9 cellular contexts compared by ENCODE assay signal in the genomic region with DNA sequence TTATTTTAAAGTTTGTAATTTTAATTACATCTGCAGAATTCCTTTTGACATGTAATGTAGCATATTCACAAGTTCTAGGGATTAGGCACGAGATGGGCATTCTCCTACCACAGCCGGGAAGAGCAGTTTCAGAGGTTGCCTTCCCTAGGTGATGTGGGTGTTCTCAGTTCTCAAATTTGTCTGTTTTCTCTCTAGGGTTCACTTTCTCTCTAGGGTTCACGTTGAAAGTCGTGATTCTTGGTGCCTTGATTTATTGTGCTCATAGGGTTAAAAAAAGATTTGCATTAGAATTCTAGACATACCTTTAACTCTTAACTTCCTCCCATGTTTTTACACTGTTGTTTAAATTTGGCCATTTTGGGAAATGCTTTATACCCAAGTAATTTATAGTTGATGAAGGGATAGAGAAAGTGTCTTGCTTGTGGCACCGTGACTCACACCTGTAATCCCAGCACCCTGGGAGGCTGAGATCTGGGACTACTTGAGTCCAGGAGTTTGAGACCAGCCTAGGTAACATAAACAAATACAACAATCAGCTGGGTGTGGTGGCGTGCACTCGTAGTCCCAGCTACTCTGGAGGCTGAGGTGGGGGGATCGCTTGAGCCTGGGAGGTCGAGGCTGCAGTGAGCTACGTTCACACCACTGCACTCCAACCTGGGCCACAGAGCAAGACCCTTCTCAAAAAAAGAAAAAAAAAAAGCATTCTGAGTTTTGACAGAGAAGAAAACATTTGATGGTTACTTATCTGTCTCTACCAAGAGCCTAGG. TPM values are rescaled to one million over a fixed set of nuclear protein-coding genes. Genes with fewer than 3 reads are reported as not detected.
DNase-seq lines count a peak whose midpoint lies in the region; ATAC-seq and TF ChIP-seq lines count a peak whose summit lies in the region.
"Had no signal": no experiment of that assay in that cellular context is flagged by ENCODE, and none has a peak within 500 bp of the region (broad histone marks: within the 10 kb centered on the region; RNA-seq: fewer than 3 reads in every experiment).

No MANE protein-coding gene starts in this region.

- peak overlapping the region; percentile 56 to 98 (median 84) for H3K27ac Mint-ChIP-seq in CD4-positive, CD25-positive, alpha-beta regulatory T cell
- peak overlapping the region; percentile 76 for H3K27ac Mint-ChIP-seq in neural progenitor cell

- no peak overlapping the region for H3K9ac ChIP-seq in KMS-11
- peak overlapping the region; percentile 24 for H3K9ac ChIP-seq in mammary epithelial cell (ENCODE audit: insufficient read depth, low read length)
- H3K9ac ChIP-seq in neural progenitor cell: no peak overlapping the region

- CTCF ChIA-PET in mammary epithelial cell (lab: Charles Lee; ENCODE audit: low non-redundant PET): no interaction called here

- H3K27me3 Mint-ChIP-seq in CD4-positive, CD25-positive, alpha-beta regulatory T cell: peaks cover 4% of the 10 kb centered on the region
- no peaks in the 10 kb centered on the region for H3K27me3 Mint-ChIP-seq in neural progenitor cell (ENCODE audit: insufficient read depth, low read depth)
- H3K27me3 Mint-ChIP-seq: activated CD4-positive, alpha-beta T cell treated with anti-CD3 and anti-CD28 coated beads for 36 hours had no signal

- peaks cover 24 to 79% (median 64%) of the 10 kb centered on the region in 4 donors for H3K4me1 Mint-ChIP-seq in CD4-positive, CD25-positive, alpha-beta regulatory T cell
- H3K4me1 Mint-ChIP-seq in neural progenitor cell: peaks cover 38% of the 10 kb centered on the region

- BruUV-seq in mammary epithelial cell (replicated peaks; lab: Mats Ljungman, UMichigan): no TSS peak

- peaks cover 0 to 2% (median 0%) of the 10 kb centered on the region in 7 donors for H3K9me3 Mint-ChIP-seq in CD4-positive, CD25-positive, alpha-beta regulatory T cell
- no peaks in the 10 kb centered on the region for H3K9me3 Mint-ChIP-seq in neural progenitor cell

- dilution Hi-C loops in mammary epithelial cell (cut with HindIII; ENCODE audit: low sequenced_read_pairs): no loop called here

- H3K4me3 Mint-ChIP-seq in CD4-positive, CD25-positive, alpha-beta regulatory T cell: peak overlapping the region; percentile 94 to 100 (median 96)
- H3K4me3 Mint-ChIP-seq in neural progenitor cell: peak overlapping the region; percentile 65
- H3K4me3 Mint-ChIP-seq: activated CD4-positive, alpha-beta T cell treated with anti-CD3 and anti-CD28 coated beads for 36 hours had no signal

- H4K20me1 ChIP-seq in KMS-11 (ENCODE audit: insufficient read depth): peaks cover 4% of the 10 kb centered on the region
- H4K20me1 ChIP-seq in mammary epithelial cell (ENCODE audit: insufficient read depth, low read length): no peaks in the 10 kb centered on the region
- peaks cover 59% of the 10 kb centered on the region for H4K20me1 ChIP-seq in neural progenitor cell (ENCODE audit: low read depth)

- intact Hi-C loops in mammary epithelial cell (cut with micrococcal nuclease): no loop called here

- H3K4me3 ChIP-seq in CD4-positive, CD25-positive, alpha-beta regulatory T cell (ENCODE audit: low read depth, low read length): peak overlapping the region; percentile 90
- H3K4me3 ChIP-seq in KMS-11 (IDR thresholded peaks at IDR 0.05; ENCODE audit: insufficient read depth, low read depth, low read length): no peak overlapping the region
- H3K4me3 ChIP-seq in mammary epithelial cell (replicated peaks in 1 of 3; ENCODE audit: insufficient read depth in 1 of 3, low read depth in 2 of 3, low read length in 3 of 3): no peak overlapping the region
- H3K4me3 ChIP-seq in neural progenitor cell: no peak overlapping the region

- peaks cover 19% of the 10 kb centered on the region for H3K36me3 Mint-ChIP-seq in CD4-positive, CD25-positive, alpha-beta regulatory T cell
- H3K36me3 Mint-ChIP-seq in neural progenitor cell: peaks cover 11% of the 10 kb centered on the region

- DNase-seq in CD4-positive, CD25-positive, alpha-beta regulatory T cell: no peak
- DNase-seq in mammary epithelial cell: no peak
- DNase-seq in neural progenitor cell (ENCODE audit: low spot score): no peak
- no peak for DNase-seq in NCI-H187 treated with DMSO at 0.1 percent for 48 hours (lab: John Stamatoyannopoulos, UW)
- no peak for DNase-seq in cerebellar cortex (ENCODE audit: low spot score)
- DNase-seq: activated CD4-positive, alpha-beta T cell treated with anti-CD3 and anti-CD28 coated beads for 36 hours had no signal

- peaks cover 83% of the 10 kb centered on the region for H3K79me2 ChIP-seq in KMS-11 (ENCODE audit: insufficient read depth, low read depth)
- H3K79me2 ChIP-seq in mammary epithelial cell (ENCODE audit: insufficient read depth, low read length): peaks cover 91% of the 10 kb centered on the region
- peaks cover 82% of the 10 kb centered on the region for H3K79me2 ChIP-seq in neural progenitor cell (ENCODE audit: low read depth)

- peaks cover 25% of the 10 kb centered on the region for H3K36me3 ChIP-seq in CD4-positive, CD25-positive, alpha-beta regulatory T cell (ENCODE audit: control insufficient read depth, insufficient read depth, low read length)
- H3K36me3 ChIP-seq in KMS-11 (ENCODE audit: insufficient read depth) (no peaks in the 10 kb centered on the region; the same call in 1 of the 2 replicates), mammary epithelial cell (ENCODE audit: insufficient read depth, low read length) (peaks cover 3% of the 10 kb centered on the region), neural progenitor cell (no peaks in the 10 kb centered on the region)

- H3K4me2 ChIP-seq in KMS-11 (peak overlapping the region; percentile 6; the same call in 1 of the 2 replicates), mammary epithelial cell (ENCODE audit: insufficient read depth, low read depth, low read length) (peak overlapping the region; percentile 88), neural progenitor cell (peak overlapping the region; percentile 15)

- peak overlapping the region; percentile 69 for H3K27ac ChIP-seq in CD4-positive, CD25-positive, alpha-beta regulatory T cell (ENCODE audit: insufficient read depth, low read length, poor library complexity, severe bottlenecking)
- H3K27ac ChIP-seq in KMS-11 (no peak overlapping the region), mammary epithelial cell (ENCODE audit: insufficient read depth, low read depth, low read length) (peak overlapping the region; percentile 87), neural progenitor cell (no peak overlapping the region)

- TF ChIP-seq CTCF in KMS-11 (conservative IDR thresholded peaks at IDR 0.05; ENCODE audit: low read depth, low read length) (no peak), mammary epithelial cell (conservative IDR thresholded peaks at IDR 0.05 in 1 of 2, IDR thresholded peaks at IDR 0.05 in 1 of 2; ENCODE audit: extremely low read depth in 1 of 2, insufficient read depth in 1 of 2, low read depth in 1 of 2, low read length in 2 of 2) (no peak), neural progenitor cell (IDR thresholded peaks at IDR 0.05) (no peak)

- no peaks in the 10 kb centered on the region for H3K27me3 ChIP-seq in CD4-positive, CD25-positive, alpha-beta regulatory T cell (ENCODE audit: control insufficient read depth, insufficient read depth, low read length)
- H3K27me3 ChIP-seq in KMS-11 (ENCODE audit: insufficient read depth, low read depth) (no peaks in the 10 kb centered on the region), mammary epithelial cell (ENCODE audit: insufficient read depth, low read length) (no peaks in the 10 kb centered on the region), neural progenitor cell (no peaks in the 10 kb centered on the region)

- ATAC-seq in CD4-positive, CD25-positive, alpha-beta regulatory T cell (ENCODE audit: low read depth in 2 of 2): no peak
- ATAC-seq in HG02588 (IDR thresholded peaks at IDR 0.05; ENCODE audit: unreplicated experiment) (no peak), HG03159 (IDR thresholded peaks at IDR 0.05; ENCODE audit: unreplicated experiment) (no peak)
- ATAC-seq: activated CD4-positive, alpha-beta T cell treated with anti-CD3 and anti-CD28 coated beads for 36 hours had no signal

- H3K4me1 ChIP-seq in CD4-positive, CD25-positive, alpha-beta regulatory T cell (ENCODE audit: control insufficient read depth, insufficient read depth, low read length, poor library complexity, severe bottlenecking): peaks cover 57% of the 10 kb centered on the region
- H3K4me1 ChIP-seq in KMS-11 (ENCODE audit: low read depth, poor library complexity, severe bottlenecking) (peaks cover 34% of the 10 kb centered on the region), mammary epithelial cell (ENCODE audit: insufficient read depth, low read length) (peaks cover 53% of the 10 kb centered on the region), neural progenitor cell (peaks cover 23% of the 10 kb centered on the region)

- H2AFZ ChIP-seq in KMS-11 (ENCODE audit: low read depth): no peak overlapping the region
- H2AFZ ChIP-seq in mammary epithelial cell (ENCODE audit: low read depth, low read length): no peak overlapping the region
- no peak overlapping the region for H2AFZ ChIP-seq in neural progenitor cell (replicated peaks)

- 72% methylated on average over 10 of the region's 10 CpGs for WGBS in mammary epithelial cell (ENCODE audit: low coverage, missing lambda C conversion rate)

- in situ Hi-C loops in mammary epithelial cell (cut with MboI; ENCODE audit: low sequenced_read_pairs in 2 of 2): no loop called here

- H3F3A ChIP-seq in neural progenitor cell (ENCODE audit: low read depth): peaks cover 5% of the 10 kb centered on the region

- no peaks in the 10 kb centered on the region for H3K9me3 ChIP-seq in CD4-positive, CD25-positive, alpha-beta regulatory T cell (ENCODE audit: control insufficient read depth in 2 of 2, low read length in 2 of 2)
- H3K9me3 ChIP-seq in mammary epithelial cell (replicated peaks; ENCODE audit: insufficient read depth, low read length) (no peaks in the 10 kb centered on the region), neural progenitor cell (ENCODE audit: low read depth) (no peaks in the 10 kb centered on the region)

RNA-seq across cellular contexts. Expression of a gene that starts 3.6 kb away (rescaled TPM):
- total RNA-seq in CD4-positive, CD25-positive, alpha-beta regulatory T cell: 397 TPM
- 10 to 100 TPM; 35.1 to 43.0 (median 38.5) TPM for polyA plus RNA-seq in CD4-positive, CD25-positive, alpha-beta regulatory T cell
- total RNA-seq in mammary epithelial cell (100 to 1,000 TPM in 1 of 2 donors, 10 to 100 TPM in 1; 34.3 to 138 TPM), neural progenitor cell (ENCODE audit: low replicate concordance) (11.4 and 21.3 TPM in 2 replicates)
- 51.1 TPM for polyA plus RNA-seq in mammary epithelial cell
- polyA minus RNA-seq in mammary epithelial cell: 93.6 TPM

RNA-seq across cellular contexts. Expression of a gene that starts 15.4 kb away (rescaled TPM):
- 55.6 TPM for total RNA-seq in CD4-positive, CD25-positive, alpha-beta regulatory T cell
- 10 to 100 TPM; 40.1 to 48.1 (median 42.4) TPM for polyA plus RNA-seq in CD4-positive, CD25-positive, alpha-beta regulatory T cell
- 10 to 100 TPM; 14.7 to 18.8 TPM for total RNA-seq in mammary epithelial cell
- 10.5 TPM for polyA plus RNA-seq in mammary epithelial cell
- polyA minus RNA-seq in mammary epithelial cell: 2.3 TPM
- total RNA-seq in neural progenitor cell (ENCODE audit: low replicate concordance): 14.3 and 31.9 TPM in 2 replicates

Comparison
In these comparisons a context has a peak if more than half of its experiments do, and no peak if none do; other contexts are left out.
1. H3K27ac ChIP-seq: peak in CD4-positive, CD25-positive, alpha-beta regulatory T cell (single experiment) and mammary epithelial cell (single experiment); none in KMS-11 (single experiment) and neural progenitor cell (single experiment).
2. H3K4me2 ChIP-seq: peak in every context shown above with its lines; median percentile 88 in mammary epithelial cell; 15 in neural progenitor cell; 6 in KMS-11.